25 cellular contexts compared by ENCODE assay signal in genomic region chr17:22142091-22142490, GRCh38.
A peak's percentile ranks its signal among the peaks of the same experiment; 100 is the strongest.
DNase-seq lines count a peak whose midpoint lies in the region; ATAC-seq, FAIRE-seq and TF ChIP-seq lines count a peak whose summit lies in the region.
"Had no signal": no experiment of that assay in that cellular context is flagged by ENCODE, and none has a peak within 500 bp of the region (broad histone marks: within the 10 kb centered on the region; RNA-seq: fewer than 3 reads in every experiment).

No MANE protein-coding gene starts in this region.

- DNase-seq in G401 (ENCODE audit: low spot score) (peak; percentile 82), NCI-H526 treated with DMSO at 0.1 percent for 48 hours (lab: John Stamatoyannopoulos, UW) (peak; percentile 90), cerebellar cortex (ENCODE audit: low spot score) (peak; percentile 78), pancreas (no peak), NCI-H1436 treated with DMSO at 0.1 percent for 48 hours (lab: John Stamatoyannopoulos, UW) (no peak), NCI-H524 treated with DMSO at 0.1 percent for 48 hours (lab: John Stamatoyannopoulos, UW) (no peak), DMS79 treated with DMSO at 0.1 percent for 48 hours (lab: John Stamatoyannopoulos, UW) (no peak)
- DNase-seq: AML-193; CD4-positive, alpha-beta T cell; DMS79; HCEC 1CT; Karpas-422; NCI-H1092 treated with DMSO at 0.1 percent for 48 hours; NCI-H1436; NCI-H1930; NCI-H2107; NCI-H446 treated with DMSO at 0.1 percent for 48 hours; NCI-H774; SHP77 had no signal

- WGBS in pancreas, 2 donors = 49 to 53% methylated on average over 10 of the region's 10 CpGs

- in situ Hi-C loops in G401 (cut with HindIII; ENCODE audit: low sequenced_read_pairs) = no loop called here

- H3K27me3 ChIP-seq in pancreas = no peaks in the 10 kb centered on the region
- H3K27me3 ChIP-seq: BLaER1 treated with 17β-estradiol and CSF1 and Interleukin-3, amounts not matched to agents 10 nM and 100 nM had no signal

- H3K27ac ChIP-seq in pancreas = no peak overlapping the region
- H3K27ac ChIP-seq: A549; BLaER1 treated with 17β-estradiol and CSF1 and Interleukin-3, amounts not matched to agents 10 nM and 100 nM; RWPE1 had no signal

- peak in 3 of 4 donors; percentile 24 to 42 (median 42) for ATAC-seq in pancreas
- ATAC-seq: A549, Panc1 had no signal

- H3K4me1 ChIP-seq in pancreas = no peaks in the 10 kb centered on the region
- H3K4me1 ChIP-seq: A549 had no signal

- H3K4me3 ChIP-seq in pancreas = no peak overlapping the region
- H3K4me3 ChIP-seq: A549; BLaER1 treated with 17β-estradiol and CSF1 and Interleukin-3, amounts not matched to agents 10 nM and 100 nM had no signal

- no peaks in the 10 kb centered on the region for H3K36me3 ChIP-seq in pancreas
- H3K36me3 ChIP-seq: BLaER1 treated with 17β-estradiol and CSF1 and Interleukin-3, amounts not matched to agents 10 nM and 100 nM had no signal

- intact Hi-C loops in pancreas (cut with DNase I) = no loop called here

- no peak for TF ChIP-seq CTCF in pancreas (IDR thresholded peaks at IDR 0.05)

- no peak for FAIRE-seq in pancreas (lab: Jason Lieb, UNC)
- FAIRE-seq: A549, GM12892, H1 had no signal

- no peaks in the 10 kb centered on the region for H3K9me3 ChIP-seq in pancreas
- H3K9me3 ChIP-seq: A549; BLaER1 treated with 17β-estradiol and CSF1 and Interleukin-3, amounts not matched to agents 10 nM and 100 nM had no signal

Comparison
In these comparisons a context has a peak if more than half of its experiments do, and no peak if none do; other contexts are left out.
1. DNase-seq: peak in G401 (single experiment), NCI-H526 treated with DMSO at 0.1 percent for 48 hours (single experiment) and cerebellar cortex (single experiment); none in pancreas (0 of 6), NCI-H1436 treated with DMSO at 0.1 percent for 48 hours (single experiment), NCI-H524 treated with DMSO at 0.1 percent for 48 hours (single experiment) and DMS79 treated with DMSO at 0.1 percent for 48 hours (single experiment).